8 cellular contexts compared by ENCODE assay signal in the genomic region with DNA sequence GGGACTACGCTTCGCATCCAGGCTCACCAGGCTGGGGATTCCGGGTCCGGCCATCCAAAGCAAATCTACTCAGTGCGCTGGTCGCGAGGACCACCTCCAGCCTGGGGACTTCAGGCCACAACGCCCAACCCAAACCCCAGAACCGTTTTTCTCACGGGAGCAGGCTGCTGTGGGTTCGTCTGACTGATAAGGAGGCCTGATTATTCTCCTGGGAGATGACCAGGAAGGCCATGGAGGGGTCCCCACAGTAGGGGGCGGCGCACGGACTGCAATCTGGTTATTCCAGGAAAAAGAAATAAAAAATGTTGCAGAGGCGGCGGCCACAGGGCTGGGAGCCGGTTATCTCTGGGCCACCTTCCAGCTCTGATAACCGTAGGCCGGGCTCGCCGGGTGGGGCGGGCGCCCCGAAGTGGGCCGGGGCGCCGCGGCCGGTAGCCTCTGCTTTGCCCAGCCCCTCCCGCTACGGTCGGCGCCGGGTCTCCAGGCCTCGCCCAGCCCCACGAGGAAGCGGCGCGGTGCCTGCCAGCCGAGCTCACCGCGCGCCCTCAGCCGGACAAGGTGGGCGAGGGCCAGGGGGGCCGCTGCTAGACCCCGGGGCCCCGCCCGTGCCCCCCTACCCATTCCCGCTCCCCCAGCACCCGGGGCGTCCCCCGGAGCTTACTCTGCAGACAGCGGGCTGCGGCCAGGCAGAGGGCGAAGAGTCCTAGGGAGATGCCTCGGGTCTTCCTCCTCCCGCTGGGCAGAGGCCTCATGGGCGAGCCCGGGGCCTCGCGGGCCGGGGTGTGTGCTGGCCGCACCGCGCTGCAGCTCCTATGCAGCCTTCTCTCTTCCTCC. TPM values are rescaled to one million over a fixed set of nuclear protein-coding genes. Genes with fewer than 3 reads are reported as not detected.
DNase-seq lines count a peak whose midpoint lies in the region; TF ChIP-seq lines count a peak whose summit lies in the region.

No MANE protein-coding gene starts in this region.

- no peaks in the 10 kb centered on the region for H3K36me3 ChIP-seq in ACC112 (ENCODE audit: insufficient read depth, low read length)

- TF ChIP-seq POLR2A in lower leg skin (IDR thresholded peaks at IDR 0.05), result no peak

- H3K27ac ChIP-seq in ACC112 (ENCODE audit: low read depth, low read length), result no peak overlapping the region

- H2AFZ ChIP-seq in ACC112 (ENCODE audit: low read length, unreplicated experiment), result peak overlapping the region; percentile 58

- peaks cover 11% of the 10 kb centered on the region for H3K4me1 ChIP-seq in ACC112 (ENCODE audit: control insufficient read depth, insufficient read depth, low read length, unreplicated experiment)

- no peaks in the 10 kb centered on the region for H3K79me2 ChIP-seq in ACC112 (ENCODE audit: control insufficient read depth, insufficient read depth, low read length, unreplicated experiment)

- no peak for TF ChIP-seq CTCF in lower leg skin (IDR thresholded peaks at IDR 0.05)

- WGBS in lower leg skin, 2 donors, result 23 to 24% methylated on average over 24 to 30 of the region's 66 CpGs

- intact Hi-C loops in lower leg skin (cut with DNase I; ENCODE audit: low total_unique reads), result no loop called here

- H3K27me3 ChIP-seq in ACC112 (ENCODE audit: insufficient read depth, low read length), result no peaks in the 10 kb centered on the region

- H3K4me3 ChIP-seq in ACC112 (ENCODE audit: low read depth, low read length), result peak overlapping the region; percentile 90
- peak overlapping the region; percentile 21 for H3K4me3 ChIP-seq in lower leg skin (ENCODE audit: low read depth, poor library complexity, severe bottlenecking)

- peak; percentile 61 for DNase-seq in NCI-H1092 (lab: John Stamatoyannopoulos, UW)
- DNase-seq in dermis blood vessel endothelial cell, result peak; percentile 17
- no peak for DNase-seq in lower leg skin (ENCODE audit: low spot score in 2 of 2)
- DNase-seq in activated CD4-positive, CD25-positive, alpha-beta regulatory T cell treated with anti-CD3 and anti-CD28 coated beads, Interleukin-2, amount 50 U/mL, for 72 hours, result no peak
- no peak for DNase-seq in Ammon's horn (ENCODE audit: low spot score)
- no peak for DNase-seq in stimulated activated CD4-positive, alpha-beta T cell treated with anti-CD3 and anti-CD28 coated beads, Interleukin-12 subunit alpha, Interleukin-12 subunit beta, amount 100 ng/mL, for 4 hours
- DNase-seq in amniotic stem cell (lab: John Stamatoyannopoulos, UW), result no peak

RNA-seq across cellular contexts. Expression of gene VSTM5, which starts 0.5 kb away (rescaled TPM):
- total RNA-seq in dermis blood vessel endothelial cell (0.05 TPM in 1 of 2 replicates, not detected in the other), lower leg skin (under 1 TPM in 2 of 4 donors, not detected in 2; 0.13 to 0.19 TPM)

Comparison
In these comparisons a context has a peak if more than half of its experiments do, and no peak if none do; other contexts are left out.
1. DNase-seq: peak in NCI-H1092 (single experiment) and dermis blood vessel endothelial cell (single experiment); none in lower leg skin (0 of 2), activated CD4-positive, CD25-positive, alpha-beta regulatory T cell treated with anti-CD3 and anti-CD28 coated beads, Interleukin-2, amount 50 U/mL, for 72 hours (single experiment), Ammon's horn (single experiment), stimulated activated CD4-positive, alpha-beta T cell treated with anti-CD3 and anti-CD28 coated beads, Interleukin-12 subunit alpha, Interleukin-12 subunit beta, amount 100 ng/mL, for 4 hours (single experiment) and amniotic stem cell (single experiment).